9 cellular contexts compared by ENCODE assay signal in the genomic region with DNA sequence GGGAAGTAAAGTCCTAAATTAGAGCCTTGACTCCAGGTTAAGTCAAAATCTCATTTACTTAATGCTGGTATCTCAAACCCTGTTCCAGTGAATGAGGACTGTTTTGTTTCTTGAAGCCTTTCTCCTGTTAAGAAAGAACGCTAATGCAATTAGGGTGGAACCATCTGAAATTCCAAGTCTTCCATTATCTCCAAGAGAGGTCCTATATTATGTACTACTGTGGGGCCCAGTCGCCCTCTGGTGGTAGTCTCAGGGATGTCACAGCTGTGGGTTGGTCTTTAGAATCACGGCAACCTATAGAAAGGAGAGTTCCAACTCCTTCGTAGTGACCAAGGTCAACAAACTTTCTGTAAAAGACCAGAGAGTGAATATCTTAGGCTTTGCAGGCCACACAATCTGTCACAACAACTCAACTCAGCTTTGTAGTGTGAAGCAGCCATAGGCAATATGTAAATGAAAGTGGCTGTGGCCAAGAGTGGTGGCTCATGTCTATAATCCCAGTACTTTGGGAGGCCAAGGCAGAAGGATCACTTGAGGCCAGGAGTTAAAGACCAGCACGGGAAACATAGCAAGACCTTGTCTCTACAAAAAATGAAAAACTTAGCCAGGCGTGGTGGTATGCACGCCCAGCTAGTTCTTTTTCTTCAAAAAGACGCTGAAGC. TPM values are rescaled to one million over a fixed set of nuclear protein-coding genes. Genes with fewer than 3 reads are reported as not detected.
DNase-seq lines count a peak whose midpoint lies in the region; ATAC-seq, FAIRE-seq and TF ChIP-seq lines count a peak whose summit lies in the region.
"Had no signal": no experiment of that assay in that cellular context is flagged by ENCODE, and none has a peak within 500 bp of the region (broad histone marks: within the 10 kb centered on the region; RNA-seq: fewer than 3 reads in every experiment).

No MANE protein-coding gene starts in this region.

- H3K4me1 ChIP-seq in Caco-2 (0 out of 2 replicates have a peak, but pooled peaks cover 7% of the 10 kb centered on the region), parathyroid adenoma (no peaks in the 10 kb centered on the region)

- H3K4me2 ChIP-seq in parathyroid adenoma (ENCODE audit: low read length) = no peak overlapping the region

- BruUV-seq in Caco-2 (replicated peaks; lab: Mats Ljungman, UMichigan) = no TSS peak

- POLR2A ChIA-PET in Caco-2 (lab: Charles Lee) = interaction anchor here (0.5 to 1.0 kb wide), 2 partner anchors 9 to 62 kb away, joined by 3 to 12 read pairs; no protein-coding TSS in a partner anchor

- peaks cover 88% of the 10 kb centered on the region for H3K36me3 Mint-ChIP-seq in Caco-2 (ENCODE audit: insufficient read depth, unreplicated experiment)

- H3K4me1 Mint-ChIP-seq in Caco-2 (ENCODE audit: low read depth, unreplicated experiment) = no peaks in the 10 kb centered on the region

- H2AFZ ChIP-seq in parathyroid adenoma = peak overlapping the region; percentile 26

- no peak overlapping the region for H3K27ac ChIP-seq in parathyroid adenoma
- H3K27ac ChIP-seq: SK-N-MC had no signal

- no peaks in the 10 kb centered on the region for H3K79me2 ChIP-seq in parathyroid adenoma

- H3K4me3 Mint-ChIP-seq in Caco-2 (ENCODE audit: unreplicated experiment) = no peak overlapping the region

- no peak overlapping the region for H3K4me3 ChIP-seq in Caco-2 (ENCODE audit: low read depth, low read length)
- no peak overlapping the region for H3K4me3 ChIP-seq in parathyroid adenoma (ENCODE audit: low read depth, low read length)
- H3K4me3 ChIP-seq: SK-N-MC had no signal

- H3K9ac ChIP-seq in parathyroid adenoma = no peak overlapping the region

- DNase-seq in Caco-2 = peak; percentile 83 to 88
- peak; percentile 41 for DNase-seq in HuH-7.5 (ENCODE audit: low spot score)
- DNase-seq in SHP77 treated with DMSO at 0.1 percent for 48 hours (lab: John Stamatoyannopoulos, UW) = peak; percentile 43
- DNase-seq in activated effector memory CD4-positive, alpha-beta T cell treated with anti-CD3 and anti-CD28 coated beads, Interleukin-2, amount 50 U/mL, for 16 hours = peak; percentile 89
- DNase-seq in foreskin melanocyte = peak; percentile 62
- peak; percentile 69 for DNase-seq in urothelium cell line (ENCODE audit: low spot score)

- H3K36me3 ChIP-seq in Caco-2 (ENCODE audit: control insufficient read depth, insufficient read depth, low read length) = peaks cover 4% of the 10 kb centered on the region
- no peaks in the 10 kb centered on the region for H3K36me3 ChIP-seq in parathyroid adenoma (ENCODE audit: control insufficient read depth, insufficient read depth, low read length)

- no peak for FAIRE-seq in urothelium cell line (lab: Jason Lieb, UNC)

- ATAC-seq in GM19452 (IDR thresholded peaks at IDR 0.05; ENCODE audit: unreplicated experiment) = peak; percentile 81

- no peak overlapping the region for H3K27ac Mint-ChIP-seq in Caco-2 (ENCODE audit: unreplicated experiment)

- TF ChIP-seq CTCF in Caco-2 (IDR thresholded peaks at IDR 0.05; ENCODE audit: insufficient read depth in 1 of 2, low read depth in 1 of 2, low read length in 1 of 2, severe bottlenecking in 1 of 2, unreplicated experiment in 1 of 2) (peak; percentile 94 to 97), parathyroid adenoma (IDR thresholded peaks at IDR 0.05) (peak; percentile 94)

- CTCF ChIA-PET in Caco-2 (lab: Charles Lee) = interaction anchor here (0.5 to 1.8 kb wide), 5 partner anchors 32 to 547 kb away, joined by 3 to 12 read pairs (median 4); a partner anchor contains a TSS

- H3K9me3 ChIP-seq in Caco-2 = no peaks in the 10 kb centered on the region
- no peaks in the 10 kb centered on the region for H3K9me3 ChIP-seq in parathyroid adenoma (ENCODE audit: control insufficient read depth, low read length)

- H3K27me3 ChIP-seq in Caco-2 (replicated peaks; ENCODE audit: control insufficient read depth, insufficient read depth, low read length) (no peaks in the 10 kb centered on the region), parathyroid adenoma (ENCODE audit: control insufficient read depth, insufficient read depth, low read length) (no peaks in the 10 kb centered on the region)

- no peaks in the 10 kb centered on the region for H3K9me3 Mint-ChIP-seq in Caco-2 (ENCODE audit: unreplicated experiment)

- no peaks in the 10 kb centered on the region for H3K27me3 Mint-ChIP-seq in Caco-2 (ENCODE audit: insufficient read depth, unreplicated experiment)

- intact Hi-C loops in Caco-2 (cut with micrococcal nuclease; ENCODE audit: unreplicated experiment) = loop anchor here (1.0 to 5.0 kb wide), 4 partner anchors 61 to 180 kb away; a partner anchor contains a TSS

RNA-seq across cellular contexts. Expression of a gene that starts 9.3 kb away (rescaled TPM):
- total RNA-seq in Caco-2 (2022) = 40.1 and 40.7 TPM in 2 replicates

RNA-seq across cellular contexts. Expression of a gene that starts 17.9 kb away (rescaled TPM):
- 9.7 and 13.9 TPM in 2 replicates for total RNA-seq in Caco-2 (2022)
